Comparison of ENCODE assay signal across 16 cellular contexts in the genomic region with DNA sequence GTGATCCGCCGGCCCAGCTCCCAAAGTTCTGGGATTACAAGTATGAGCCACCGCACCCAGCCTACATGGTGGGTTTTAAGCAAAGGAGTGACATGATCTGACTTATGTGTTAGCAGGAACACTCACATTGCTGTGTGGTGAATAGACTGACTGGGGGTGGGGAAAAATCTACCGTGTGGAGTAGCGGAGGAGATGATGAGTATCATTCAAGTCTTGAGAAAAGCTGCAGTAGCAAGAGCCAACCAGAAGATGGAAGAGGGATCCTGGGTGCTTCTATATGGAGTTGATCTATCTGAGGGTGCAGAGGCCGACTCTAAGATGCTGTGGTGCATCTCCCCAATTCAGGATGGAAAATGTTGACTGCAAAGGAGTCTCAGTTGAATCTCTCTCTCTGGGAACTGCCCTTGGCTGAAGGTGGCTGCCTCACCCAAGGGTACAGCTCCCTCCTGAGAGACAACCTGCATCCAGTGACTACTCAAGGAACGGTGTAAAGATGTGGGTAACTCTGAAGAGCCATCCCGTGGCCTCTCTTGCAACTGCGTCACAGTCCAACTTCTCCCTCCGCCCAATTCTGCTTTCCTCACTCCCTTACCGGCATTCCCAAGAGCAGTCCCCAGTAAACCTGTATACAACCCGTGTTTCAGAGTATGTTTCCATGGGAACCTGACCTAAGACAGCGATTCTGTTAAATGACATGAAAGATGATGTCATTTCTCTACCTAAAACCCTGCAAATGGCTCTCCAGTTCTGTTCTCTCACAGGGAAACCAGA. TPM values are rescaled to one million over a fixed set of nuclear protein-coding genes. Genes with fewer than 3 reads are reported as not detected.
DNase-seq lines count a peak whose midpoint lies in the region; ATAC-seq and TF ChIP-seq lines count a peak whose summit lies in the region.
"Had no signal": no experiment of that assay in that cellular context is flagged by ENCODE, and none has a peak within 500 bp of the region (broad histone marks: within the 10 kb centered on the region; RNA-seq: fewer than 3 reads in every experiment).

No MANE protein-coding gene starts in this region.

- H3K4me3 ChIP-seq in aorta (ENCODE audit: low read length in 2 of 2), result no peak overlapping the region
- H3K4me3 ChIP-seq: lower lobe of right lung, psoas muscle, thoracic aorta had no signal

- H3K4me1 ChIP-seq in aorta (ENCODE audit: control insufficient read depth in 1 of 2, insufficient read depth in 2 of 2, low read length in 2 of 2), result no peaks in the 10 kb centered on the region
- H3K4me1 ChIP-seq: lower lobe of right lung, psoas muscle had no signal

- intact Hi-C loops in aorta (cut with DNase I), result loop anchor here (10.0 kb wide), 2 partner anchors 273 to 463 kb away; no protein-coding TSS in a partner anchor

- peak; percentile 7; the same call in 1 of the 2 replicates for TF ChIP-seq CTCF in VCaP (conservative IDR thresholded peaks at IDR 0.05)

- H3K27me3 ChIP-seq in aorta (ENCODE audit: control insufficient read depth in 1 of 2, insufficient read depth in 2 of 2, low read length in 1 of 2), result no peaks in the 10 kb centered on the region

- H3K27ac ChIP-seq in VCaP, result no peak overlapping the region
- no peak overlapping the region for H3K27ac ChIP-seq in aorta (ENCODE audit: low read depth in 1 of 2, low read length in 2 of 2)
- H3K27ac ChIP-seq: lower lobe of right lung, psoas muscle, thoracic aorta had no signal

- peak; percentile 72 for DNase-seq in EH (ENCODE audit: low read depth)
- peak; percentile 41 for DNase-seq in HT-29 (ENCODE audit: low spot score)
- DNase-seq in left lobe of liver (ENCODE audit: low spot score), result no peak
- DNase-seq in aorta, result no peak
- no peak for DNase-seq in ecto neural progenitor cell (ENCODE audit: low spot score)
- no peak for DNase-seq in anterior cingulate cortex (lab: John Stamatoyannopoulos, UW)
- DNase-seq: activated T-cell treated with anti-CD3 and anti-CD28 coated beads, Interleukin-2, amount 50 U/mL, for 4 hours; cerebellar nuclear complex; DMS79 treated with DMSO at 0.1 percent for 48 hours; H7; lower lobe of right lung; NCI-H1048; psoas muscle had no signal

- no peaks in the 10 kb centered on the region for H3K36me3 ChIP-seq in aorta (ENCODE audit: control insufficient read depth in 1 of 2, insufficient read depth in 2 of 2, low read length in 1 of 2)
- H3K36me3 ChIP-seq: lower lobe of right lung, thoracic aorta had no signal

- peak; percentile 24 for ATAC-seq in left lobe of liver
- ATAC-seq in aorta (ENCODE audit: low FRiP score), result no peak
- no peak for ATAC-seq in HG03025 (IDR thresholded peaks at IDR 0.05; ENCODE audit: low FRiP score, unreplicated experiment)
- ATAC-seq: activated T-cell treated with anti-CD3 and anti-CD28 coated beads, Interleukin-2, amount 50 U/mL, for 4 hours; lower lobe of right lung; psoas muscle had no signal

- WGBS in aorta, 2 donors, result 70 to 71% methylated on average over 13 of the region's 13 CpGs

- no peaks in the 10 kb centered on the region for H3K9me3 ChIP-seq in aorta (ENCODE audit: control insufficient read depth, low read length)
- H3K9me3 ChIP-seq: lower lobe of right lung, psoas muscle, thoracic aorta had no signal

RNA-seq across cellular contexts. Expression of a gene that starts 7.4 kb away (rescaled TPM):
- total RNA-seq in HT-29 (2014; rRNA removed; shearing (Covaris generic)), result 20.1 and 30.9 TPM in 2 replicates
- total RNA-seq in left lobe of liver, result 8.9 TPM
- total RNA-seq in aorta, result 10 to 100 TPM; 29.8 to 44.6 TPM
- polyA plus RNA-seq in aorta, result 10 to 100 TPM in 1 of 2 donors, 1 to 10 TPM in 1; 10.0 to 19.5 TPM

Comparison
In these comparisons a context has a peak if more than half of its experiments do, and no peak if none do; other contexts are left out.
1. DNase-seq: peak in EH (single experiment) and HT-29 (single experiment); none in left lobe of liver (single experiment), aorta (0 of 2), ecto neural progenitor cell (single experiment) and anterior cingulate cortex (0 of 58).